In the genomic region with DNA sequence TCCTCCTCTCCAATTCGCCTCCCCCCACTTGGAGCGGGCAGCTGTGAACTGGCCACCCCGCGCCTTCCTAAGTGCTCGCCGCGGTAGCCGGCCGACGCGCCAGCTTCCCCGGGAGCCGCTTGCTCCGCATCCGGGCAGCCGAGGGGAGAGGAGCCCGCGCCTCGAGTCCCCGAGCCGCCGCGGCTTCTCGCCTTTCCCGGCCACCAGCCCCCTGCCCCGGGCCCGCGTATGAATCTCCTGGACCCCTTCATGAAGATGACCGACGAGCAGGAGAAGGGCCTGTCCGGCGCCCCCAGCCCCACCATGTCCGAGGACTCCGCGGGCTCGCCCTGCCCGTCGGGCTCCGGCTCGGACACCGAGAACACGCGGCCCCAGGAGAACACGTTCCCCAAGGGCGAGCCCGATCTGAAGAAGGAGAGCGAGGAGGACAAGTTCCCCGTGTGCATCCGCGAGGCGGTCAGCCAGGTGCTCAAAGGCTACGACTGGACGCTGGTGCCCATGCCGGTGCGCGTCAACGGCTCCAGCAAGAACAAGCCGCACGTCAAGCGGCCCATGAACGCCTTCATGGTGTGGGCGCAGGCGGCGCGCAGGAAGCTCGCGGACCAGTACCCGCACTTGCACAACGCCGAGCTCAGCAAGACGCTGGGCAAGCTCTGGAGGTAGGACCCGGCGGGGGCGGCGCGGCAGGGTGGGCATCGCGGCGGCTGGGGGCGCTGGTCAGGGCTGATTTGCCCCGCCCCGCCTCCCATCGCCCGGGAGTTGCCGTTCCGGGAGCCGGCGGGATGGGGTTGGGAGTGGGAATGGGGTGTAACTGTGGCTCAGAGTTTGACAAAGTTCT, we compare ENCODE assay signal across 8 cellular contexts. TPM values are rescaled to one million over a fixed set of nuclear protein-coding genes. Genes with fewer than 3 reads are reported as not detected.
DNase-seq lines count a peak whose midpoint lies in the region; ATAC-seq and TF ChIP-seq lines count a peak whose summit lies in the region.

No MANE protein-coding gene starts in this region.

- peak overlapping the region; percentile 99 for H3K4me3 Mint-ChIP-seq in mesothelial cell of epicardium
- H3K4me3 Mint-ChIP-seq in CD8-positive, alpha-beta memory T cell = peak overlapping the region in 3 of 7 donors; percentile 41 to 81 (median 49)

- H3K27ac ChIP-seq in CD8-positive, alpha-beta memory T cell (ENCODE audit: low read depth, low read length) = no peak overlapping the region

- ATAC-seq in GM21723 (IDR thresholded peaks at IDR 0.05; ENCODE audit: unreplicated experiment) = peak; percentile 33

- no peaks in the 10 kb centered on the region for H3K4me1 ChIP-seq in CD8-positive, alpha-beta memory T cell (ENCODE audit: insufficient read depth, low read length)

- H3K9me3 ChIP-seq in CD8-positive, alpha-beta memory T cell (ENCODE audit: low read length) = no peaks in the 10 kb centered on the region

- peaks cover 6% of the 10 kb centered on the region for H3K27me3 ChIP-seq in CD8-positive, alpha-beta memory T cell (ENCODE audit: insufficient read depth, low read length, poor library complexity, severe bottlenecking)

- H3K36me3 ChIP-seq in CD8-positive, alpha-beta memory T cell (ENCODE audit: insufficient read depth, low read length) = no peaks in the 10 kb centered on the region

- peaks cover 11% of the 10 kb centered on the region for H3K36me3 Mint-ChIP-seq in mesothelial cell of epicardium
- H3K36me3 Mint-ChIP-seq in CD8-positive, alpha-beta memory T cell = no peaks in the 10 kb centered on the region

- H3K9me3 Mint-ChIP-seq in mesothelial cell of epicardium = no peaks in the 10 kb centered on the region
- H3K9me3 Mint-ChIP-seq in CD8-positive, alpha-beta memory T cell = peaks cover 0 to 17% (median 6%) of the 10 kb centered on the region in 5 donors

- DNase-seq in Daoy (ENCODE audit: low read depth) (peak; percentile 73), NCI-H1105 treated with DMSO at 0.1 percent for 48 hours (lab: John Stamatoyannopoulos, UW) (peak; percentile 30), ecto neural progenitor cell (ENCODE audit: low spot score) (peak; percentile 85), mesothelial cell of epicardium (ENCODE audit: low spot score in 2 of 2, unreplicated experiment in 2 of 2) (peak in 1 of 2 experiments; percentile 67), NCI-H2107 treated with DMSO at 0.1 percent for 48 hours (lab: John Stamatoyannopoulos, UW; ENCODE audit: unreplicated experiment) (no peak), NCI-H187 treated with DMSO at 0.1 percent for 48 hours (lab: John Stamatoyannopoulos, UW) (no peak)
- no peak for DNase-seq in CD8-positive, alpha-beta memory T cell

- CTCF ChIA-PET in CD8-positive, alpha-beta memory T cell (lab: Charles Lee) = no interaction called here

- peak overlapping the region; percentile 97 for H3K27ac Mint-ChIP-seq in mesothelial cell of epicardium
- H3K27ac Mint-ChIP-seq in CD8-positive, alpha-beta memory T cell = no peak overlapping the region

- POLR2A ChIA-PET in CD8-positive, alpha-beta memory T cell (lab: Charles Lee) = no interaction called here

- peaks cover 70% of the 10 kb centered on the region for H3K4me1 Mint-ChIP-seq in mesothelial cell of epicardium
- H3K4me1 Mint-ChIP-seq in CD8-positive, alpha-beta memory T cell = peaks cover 2 to 9% (median 4%) of the 10 kb centered on the region in 3 donors

- no peak overlapping the region for H3K4me3 ChIP-seq in CD8-positive, alpha-beta memory T cell (ENCODE audit: low read length)

- no peak for TF ChIP-seq CTCF in mesothelial cell of epicardium (IDR thresholded peaks at IDR 0.05; ENCODE audit: unreplicated experiment)

- peaks cover 49% of the 10 kb centered on the region for H3K27me3 Mint-ChIP-seq in mesothelial cell of epicardium (ENCODE audit: low read depth)
- peaks cover 46 to 60% of the 10 kb centered on the region in 2 donors for H3K27me3 Mint-ChIP-seq in CD8-positive, alpha-beta memory T cell

RNA-seq across cellular contexts. Expression of gene SOX9, which starts 0.6 kb away (rescaled TPM):
- 7.4 and 8.4 TPM in 2 replicates for total RNA-seq in Daoy (2014; rRNA removed; shearing (Covaris generic))
- total RNA-seq in mesothelial cell of epicardium = 43.2 to 47.8 TPM (median 47.1 TPM) in 3 replicates
- not detected for total RNA-seq in CD8-positive, alpha-beta memory T cell
- not detected for polyA plus RNA-seq in CD8-positive, alpha-beta memory T cell

Comparison
In these comparisons a context has a peak if more than half of its experiments do, and no peak if none do; other contexts are left out.
1. DNase-seq: peak in Daoy (single experiment), NCI-H1105 treated with DMSO at 0.1 percent for 48 hours (single experiment) and ecto neural progenitor cell (single experiment); none in NCI-H2107 treated with DMSO at 0.1 percent for 48 hours (single experiment), NCI-H187 treated with DMSO at 0.1 percent for 48 hours (single experiment) and CD8-positive, alpha-beta memory T cell (0 of 5).